ENCODE assay signal across 1 cellular context in genomic region chr6:135159531-135159930, GRCh38.
TF ChIP-seq lines count a peak whose summit lies in the region.

No MANE protein-coding gene starts in this region.

TF ChIP-seq in SK-N-SH, 30 proteins besides CTCF, POLR2A, EP300 and RAD21:
- TF ChIP-seq USF2 (IDR thresholded peaks at IDR 0.05; ENCODE audit: borderline replicate concordance, low read depth, low read length) (no peak), JUND (IDR thresholded peaks at IDR 0.05) (no peak), REST (IDR thresholded peaks at IDR 0.05; ENCODE audit: low read depth, low read length) (no peak), RCOR1 (IDR thresholded peaks at IDR 0.05; ENCODE audit: low read length) (no peak), USF1 (IDR thresholded peaks at IDR 0.05; ENCODE audit: borderline replicate concordance, low read depth) (no peak), RXRA (IDR thresholded peaks at IDR 0.05; ENCODE audit: borderline replicate concordance, low read depth) (no peak), TCF12 (IDR thresholded peaks at IDR 0.05) (no peak)
TF ChIP-seq in SK-N-SH: peak in this region for 0.
